ENCODE assay signal across 9 cellular contexts in the genomic region with DNA sequence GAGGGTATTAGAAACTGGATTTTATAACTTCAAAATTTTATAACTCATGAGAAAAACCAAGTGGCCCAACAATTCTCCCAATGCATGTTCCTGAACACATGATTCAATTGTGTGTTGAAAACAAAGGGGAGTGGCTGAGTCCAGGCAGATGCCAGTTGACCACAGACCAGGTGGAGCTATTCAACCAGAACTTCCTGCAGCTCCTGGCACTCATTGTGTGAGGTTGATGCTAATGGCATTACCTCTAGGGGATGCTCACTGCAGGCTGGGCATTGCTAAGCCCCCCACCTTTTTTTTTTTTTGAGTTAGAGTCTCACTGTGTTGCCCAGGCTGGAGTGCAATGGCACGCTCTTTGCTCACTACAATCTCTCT. TPM values are rescaled to one million over a fixed set of nuclear protein-coding genes. Genes with fewer than 3 reads are reported as not detected.
DNase-seq lines count a peak whose midpoint lies in the region; ATAC-seq and TF ChIP-seq lines count a peak whose summit lies in the region.
"Had no signal": no experiment of that assay in that cellular context is flagged by ENCODE, and none has a peak within 500 bp of the region (broad histone marks: within the 10 kb centered on the region; RNA-seq: fewer than 3 reads in every experiment).

No MANE protein-coding gene starts in this region.

- H3K4me3 ChIP-seq in gastroesophageal sphincter (no peak overlapping the region), tibial nerve (no peak overlapping the region)

- 100% methylated on average over 1 of the region's 1 CpG; no CpG with 5 or more reads in 1 of the 2 donors for WGBS in gastroesophageal sphincter (ENCODE audit: low coverage in 1 of 2), 2 donors
- 92 to 96% methylated on average over 1 of the region's 1 CpG for WGBS in tibial nerve, 2 donors

- TF ChIP-seq POLR2A in gastroesophageal sphincter (IDR thresholded peaks at IDR 0.05) = no peak
- no peak for TF ChIP-seq POLR2A in tibial nerve (IDR thresholded peaks at IDR 0.05)

- H3K27ac ChIP-seq in gastroesophageal sphincter (peak overlapping the region; percentile 63 to 95 (median 86)), tibial nerve (peak overlapping the region in 3 of 4 donors; percentile 4 to 91 (median 85))

- H3K27me3 ChIP-seq in gastroesophageal sphincter (no peaks in the 10 kb centered on the region), tibial nerve (no peaks in the 10 kb centered on the region)

- peaks cover 28% of the 10 kb centered on the region for H3K4me1 Mint-ChIP-seq in stimulated activated effector memory CD8-positive, alpha-beta T cell treated with anti-CD3 and anti-CD28 coated beads, Interleukin-12 subunit alpha, Interleukin-12 subunit beta, amount 100 ng/mL, for 72 hours

- H3K36me3 Mint-ChIP-seq in stimulated activated effector memory CD8-positive, alpha-beta T cell treated with anti-CD3 and anti-CD28 coated beads, Interleukin-12 subunit alpha, Interleukin-12 subunit beta, amount 100 ng/mL, for 72 hours = no peaks in the 10 kb centered on the region

- no peak for TF ChIP-seq CTCF in gastroesophageal sphincter (IDR thresholded peaks at IDR 0.05)
- TF ChIP-seq CTCF in tibial nerve (IDR thresholded peaks at IDR 0.05) = no peak

- TF ChIP-seq EP300 in gastroesophageal sphincter (IDR thresholded peaks at IDR 0.05) = no peak
- TF ChIP-seq EP300 in tibial nerve (IDR thresholded peaks at IDR 0.05) = no peak

- ATAC-seq in gastroesophageal sphincter (no peak), HG03196 (IDR thresholded peaks at IDR 0.05; ENCODE audit: unreplicated experiment) (no peak)
- no peak for ATAC-seq in stimulated activated effector memory CD8-positive, alpha-beta T cell treated with anti-CD3 and anti-CD28 coated beads, Interleukin-12 subunit alpha, Interleukin-12 subunit beta, amount 100 ng/mL, for 72 hours

- no peak overlapping the region for H3K4me3 Mint-ChIP-seq in stimulated activated effector memory CD8-positive, alpha-beta T cell treated with anti-CD3 and anti-CD28 coated beads, Interleukin-12 subunit alpha, Interleukin-12 subunit beta, amount 100 ng/mL, for 72 hours

- H3K4me1 ChIP-seq in gastroesophageal sphincter = peaks cover 31 to 97% (median 66%) of the 10 kb centered on the region in 3 donors
- H3K4me1 ChIP-seq in tibial nerve = peaks cover 0 to 89% (median 49%) of the 10 kb centered on the region in 4 donors

- H3K9me3 Mint-ChIP-seq in stimulated activated effector memory CD8-positive, alpha-beta T cell treated with anti-CD3 and anti-CD28 coated beads, Interleukin-12 subunit alpha, Interleukin-12 subunit beta, amount 100 ng/mL, for 72 hours = no peaks in the 10 kb centered on the region

- no peaks in the 10 kb centered on the region for H3K9me3 ChIP-seq in gastroesophageal sphincter
- H3K9me3 ChIP-seq in tibial nerve = no peaks in the 10 kb centered on the region

- DNase-seq in NCI-H2171 treated with DMSO at 0.1 percent for 48 hours (lab: John Stamatoyannopoulos, UW) (peak; percentile 9), NCI-H2171 (lab: John Stamatoyannopoulos, UW) (no peak), RPMI8226 (peak; percentile 15), tibial nerve (ENCODE audit: low spot score in 2 of 2) (no peak), UCSD-AML1 (lab: John Stamatoyannopoulos, UW; ENCODE audit: unreplicated experiment) (no peak)
- DNase-seq in stimulated activated effector memory CD8-positive, alpha-beta T cell treated with anti-CD3 and anti-CD28 coated beads, Interleukin-12 subunit alpha, Interleukin-12 subunit beta, amount 100 ng/mL, for 72 hours (ENCODE audit: low spot score in 2 of 2) = no peak
- DNase-seq: activated CD4-positive, alpha-beta T cell treated with anti-CD3 and anti-CD28 coated beads, Interleukin-2, amount 50 U/mL, for 48 hours had no signal

- no peaks in the 10 kb centered on the region for H3K36me3 ChIP-seq in gastroesophageal sphincter
- no peaks in the 10 kb centered on the region for H3K36me3 ChIP-seq in tibial nerve

- no peak overlapping the region for H3K27ac Mint-ChIP-seq in stimulated activated effector memory CD8-positive, alpha-beta T cell treated with anti-CD3 and anti-CD28 coated beads, Interleukin-12 subunit alpha, Interleukin-12 subunit beta, amount 100 ng/mL, for 72 hours

RNA-seq across cellular contexts. Expression of a gene that starts 20.3 kb away (rescaled TPM):
- 100 to 1,000 TPM in 3 of 4 donors, 10 to 100 TPM in 1; 98.0 to 157 (median 126) TPM for total RNA-seq in gastroesophageal sphincter
- 10 to 100 TPM; 39.6 to 70.4 (median 59.2) TPM for total RNA-seq in tibial nerve

RNA-seq across cellular contexts. Expression of a gene that starts 34.6 kb away (rescaled TPM):
- total RNA-seq in gastroesophageal sphincter (1 to 10 TPM in 1 of 4 donors, under 1 TPM in 2, not detected in 1; 0.13 to 3.6 (median 0.35) TPM), tibial nerve (1 to 10 TPM in 1 of 4 donors, under 1 TPM in 1, not detected in 2; 0.63 to 5.7 TPM)

Comparison
In these comparisons a context has a peak if more than half of its experiments do, and no peak if none do; other contexts are left out.
1. DNase-seq: peak in NCI-H2171 treated with DMSO at 0.1 percent for 48 hours (single experiment) and RPMI8226 (single experiment); none in NCI-H2171 (single experiment), tibial nerve (0 of 2), stimulated activated effector memory CD8-positive, alpha-beta T cell treated with anti-CD3 and anti-CD28 coated beads, Interleukin-12 subunit alpha, Interleukin-12 subunit beta, amount 100 ng/mL, for 72 hours (0 of 2) and UCSD-AML1 (single experiment).